ENCODE assay signal across 18 cellular contexts in the genomic region with DNA sequence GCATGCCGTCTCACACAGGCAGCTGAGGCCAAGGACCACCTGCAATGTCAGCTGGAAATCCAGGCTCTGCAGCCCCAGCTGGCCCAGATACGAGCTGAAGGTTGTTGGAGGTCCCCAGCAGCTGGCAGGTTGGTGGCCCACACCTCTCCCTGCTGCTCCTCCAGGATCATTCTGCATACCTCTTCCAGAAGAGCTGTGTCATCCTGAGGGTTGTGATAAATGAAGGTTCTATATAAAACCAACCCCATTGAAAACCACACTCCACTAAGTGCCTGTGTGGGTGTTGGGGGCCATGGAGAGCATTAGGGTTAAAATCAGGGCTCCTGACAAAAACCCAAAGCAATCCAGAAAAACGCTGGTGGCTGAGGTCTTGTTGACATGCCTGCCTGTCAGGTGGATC. TPM values are rescaled to one million over a fixed set of nuclear protein-coding genes. Genes with fewer than 3 reads are reported as not detected.
A peak's percentile ranks its signal among the peaks of the same experiment; 100 is the strongest.
DNase-seq lines count a peak whose midpoint lies in the region; ATAC-seq and TF ChIP-seq lines count a peak whose summit lies in the region.
"Had no signal": no experiment of that assay in that cellular context is flagged by ENCODE, and none has a peak within 500 bp of the region (broad histone marks: within the 10 kb centered on the region; RNA-seq: fewer than 3 reads in every experiment).

No MANE protein-coding gene starts in this region.

- no peaks in the 10 kb centered on the region for H3K27me3 Mint-ChIP-seq in osteocyte (ENCODE audit: unreplicated experiment)

- no peak for TF ChIP-seq EP300 in esophagus muscularis mucosa (IDR thresholded peaks at IDR 0.05)

- H3K27ac ChIP-seq in colonic mucosa = no peak overlapping the region
- H3K27ac ChIP-seq in esophagus muscularis mucosa (replicated peaks in 1 of 4) = no peak overlapping the region
- H3K27ac ChIP-seq: BLaER1, C4-2B had no signal

- H3K4me3 ChIP-seq in colonic mucosa (no peak overlapping the region), esophagus muscularis mucosa (no peak overlapping the region)
- H3K4me3 ChIP-seq: BLaER1, HAP-1 had no signal

- no peak for TF ChIP-seq POLR2A in esophagus muscularis mucosa (IDR thresholded peaks at IDR 0.05; ENCODE audit: low read depth)

- no peak overlapping the region for H3K9ac ChIP-seq in colonic mucosa (ENCODE audit: low read depth in 2 of 2, low read length in 2 of 2)
- H3K9ac ChIP-seq: BLaER1 had no signal

- H3K4me1 Mint-ChIP-seq in osteocyte (ENCODE audit: unreplicated experiment) = no peaks in the 10 kb centered on the region
- H3K4me1 Mint-ChIP-seq: B cell; CD8-positive, alpha-beta memory T cell had no signal

- no peaks in the 10 kb centered on the region for H3K27me3 ChIP-seq in colonic mucosa
- peaks cover 0 to 25% (median 0%) of the 10 kb centered on the region in 4 donors for H3K27me3 ChIP-seq in esophagus muscularis mucosa
- H3K27me3 ChIP-seq: BLaER1 had no signal

- H3K27ac Mint-ChIP-seq in osteocyte (ENCODE audit: unreplicated experiment) = no peak overlapping the region
- H3K27ac Mint-ChIP-seq: B cell; CD4-positive, alpha-beta T cell; CD8-positive, alpha-beta memory T cell; HFFc6 had no signal

- H3K9me3 ChIP-seq in colonic mucosa = no peaks in the 10 kb centered on the region
- peaks cover 0 to 20% (median 12%) of the 10 kb centered on the region in 4 donors for H3K9me3 ChIP-seq in esophagus muscularis mucosa
- H3K9me3 ChIP-seq: HAP-1 had no signal

- DNase-seq in colonic mucosa (peak; percentile 7), esophagus muscularis mucosa (ENCODE audit: extremely low spot score) (peak; percentile 85), osteocyte (ENCODE audit: extremely low spot score, unreplicated experiment) (peak; percentile 51), ureter (ENCODE audit: low spot score) (no peak), A172 (ENCODE audit: low spot score) (no peak)
- DNase-seq: CD4-positive, alpha-beta T cell; CD8-positive, alpha-beta memory T cell; DMS 273 treated with DMSO at 0.1 percent for 48 hours; DMS79; EL; GDM1; GOT3; HFFc6 had no signal

- H3K9me3 Mint-ChIP-seq in osteocyte (ENCODE audit: unreplicated experiment) = peaks cover 7% of the 10 kb centered on the region

- H3K36me3 ChIP-seq in colonic mucosa (no peaks in the 10 kb centered on the region), esophagus muscularis mucosa (no peaks in the 10 kb centered on the region)
- H3K36me3 ChIP-seq: BLaER1, HAP-1 had no signal

- WGBS in esophagus muscularis mucosa = 47% methylated on average over 3 of the region's 3 CpGs

- TF ChIP-seq CTCF in colonic mucosa (IDR thresholded peaks at IDR 0.05) (no peak), esophagus muscularis mucosa (IDR thresholded peaks at IDR 0.05) (no peak), osteocyte (IDR thresholded peaks at IDR 0.05) (no peak)

- H3K4me3 Mint-ChIP-seq in osteocyte (ENCODE audit: unreplicated experiment) = no peak overlapping the region
- H3K4me3 Mint-ChIP-seq: B cell; CD4-positive, alpha-beta T cell; CD8-positive, alpha-beta memory T cell; HFFc6 had no signal

- no peaks in the 10 kb centered on the region for H3K4me1 ChIP-seq in colonic mucosa
- H3K4me1 ChIP-seq in esophagus muscularis mucosa = no peaks in the 10 kb centered on the region
- H3K4me1 ChIP-seq: BLaER1, HAP-1 had no signal

- intact Hi-C loops in colonic mucosa (cut with DNase I) = no loop called here
- intact Hi-C loops in esophagus muscularis mucosa (cut with DNase I) = no loop called here

- H3K36me3 Mint-ChIP-seq in osteocyte (ENCODE audit: unreplicated experiment) = peaks cover 4% of the 10 kb centered on the region
- H3K36me3 Mint-ChIP-seq: CD8-positive, alpha-beta memory T cell had no signal

- no peak for ATAC-seq in HG02973 (IDR thresholded peaks at IDR 0.05; ENCODE audit: unreplicated experiment)

RNA-seq across cellular contexts. Expression of a gene that starts 50.4 kb away (rescaled TPM):
- total RNA-seq in colonic mucosa = not detected
- not detected for total RNA-seq in esophagus muscularis mucosa
- total RNA-seq in osteocyte = not detected in 2 replicates
- total RNA-seq in ureter = not detected
- total RNA-seq in A172 (2014; rRNA removed; shearing (Covaris generic)) = not detected in 2 replicates
- total RNA-seq: B cell; CD4-positive, alpha-beta T cell; CD8-positive, alpha-beta memory T cell; HFFc6 had no signal

Comparison
In these comparisons a context has a peak if more than half of its experiments do, and no peak if none do; other contexts are left out.
1. DNase-seq: peak in colonic mucosa (single experiment), esophagus muscularis mucosa (single experiment) and osteocyte (single experiment); none in ureter (single experiment) and A172 (single experiment).